In the genomic region with DNA sequence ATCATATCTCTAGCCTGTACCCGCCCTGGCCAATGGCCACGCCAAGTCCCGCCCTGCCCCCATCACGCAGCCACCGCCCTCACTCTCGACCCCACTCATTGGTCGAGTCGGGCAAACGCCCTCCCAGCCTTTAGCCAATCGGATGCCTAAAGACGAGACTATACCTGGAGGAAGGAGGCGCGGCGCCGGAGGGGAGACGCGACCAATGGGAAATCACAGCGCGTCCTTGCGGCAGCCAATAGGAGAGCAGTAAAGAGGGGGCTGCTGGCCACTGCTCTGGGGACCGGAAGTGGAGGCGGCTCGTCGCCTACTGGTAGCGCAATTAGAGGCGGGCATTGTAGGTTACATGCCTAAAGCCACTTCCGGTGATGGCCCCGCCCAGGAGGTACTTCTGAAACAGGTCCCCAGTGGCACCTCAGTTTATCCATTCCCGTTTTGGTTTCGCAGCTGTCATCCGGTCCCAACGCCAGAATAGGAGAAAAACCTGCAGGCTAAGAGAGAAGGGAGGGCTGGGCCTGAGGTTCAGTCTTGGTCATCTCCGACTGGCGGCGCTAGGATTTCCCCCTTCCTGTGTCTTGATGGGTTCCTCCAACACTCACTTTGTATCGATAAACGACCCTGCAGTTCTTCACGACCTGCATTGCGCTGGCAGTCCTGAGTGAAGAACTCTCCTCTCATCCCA, we compare ENCODE assay signal across 8 cellular contexts. TPM values are rescaled to one million over a fixed set of nuclear protein-coding genes. Genes with fewer than 3 reads are reported as not detected.
DNase-seq lines count a peak whose midpoint lies in the region; ATAC-seq and TF ChIP-seq lines count a peak whose summit lies in the region.

No MANE protein-coding gene starts in this region.

- no peaks in the 10 kb centered on the region for H3K9me3 ChIP-seq in mucosa of stomach (ENCODE audit: control insufficient read depth, low read length)

- H3K4me3 ChIP-seq in mucosa of stomach (ENCODE audit: low read length), result peak overlapping the region; percentile 83

- H3K27me3 ChIP-seq in mucosa of stomach (ENCODE audit: control insufficient read depth, insufficient read depth, low read length), result no peaks in the 10 kb centered on the region

- peak; percentile 78 for ATAC-seq in GM21737 (IDR thresholded peaks at IDR 0.05; ENCODE audit: unreplicated experiment)
- ATAC-seq in esophagus mucosa, result peak; percentile 93

- peaks cover 36% of the 10 kb centered on the region for H3K4me1 ChIP-seq in mucosa of stomach (ENCODE audit: control insufficient read depth, insufficient read depth, low read length)

- H3K9ac ChIP-seq in mucosa of stomach (ENCODE audit: low read length), result peak overlapping the region; percentile 87

- DNase-seq in DMS79 (lab: John Stamatoyannopoulos, UW) (peak; percentile 94), KG1 (lab: John Stamatoyannopoulos, UW) (peak; percentile 98)
- DNase-seq in activated T-cell treated with anti-CD3 and anti-CD28 coated beads, Interleukin-2, amount 50 U/mL, for 48 hours, result peak; percentile 99
- DNase-seq in stimulated activated CD8-positive, alpha-beta memory T cell treated with anti-CD3 and anti-CD28 coated beads, Interleukin-4, amount 100 ng/mL, for 48 hours, result peak; percentile 99

- no peaks in the 10 kb centered on the region for H3K36me3 ChIP-seq in mucosa of stomach (ENCODE audit: control insufficient read depth, insufficient read depth, low read length)

TF ChIP-seq in PFSK-1, 5 proteins besides CTCF, POLR2A, EP300 and RAD21:
- TF ChIP-seq FOXP2 (optimal IDR thresholded peaks at IDR 0.05; ENCODE audit: borderline replicate concordance, extremely low read depth, extremely low read length, insufficient read depth) (peak; percentile 34), SIN3A (IDR thresholded peaks at IDR 0.05; ENCODE audit: borderline replicate concordance, insufficient read depth, low read length) (peak; percentile 39; the same call in 1 of the 2 replicates), POLR2AphosphoS5 (IDR thresholded peaks at IDR 0.05; ENCODE audit: low read depth, low read length) (peak; percentile 47; the same call in 1 of the 2 replicates), TAF1 (IDR thresholded peaks at IDR 0.05; ENCODE audit: borderline replicate concordance, insufficient read depth, low read length) (peak; percentile 56; the same call in 1 of the 2 replicates)
- TF ChIP-seq, protein P1, sequence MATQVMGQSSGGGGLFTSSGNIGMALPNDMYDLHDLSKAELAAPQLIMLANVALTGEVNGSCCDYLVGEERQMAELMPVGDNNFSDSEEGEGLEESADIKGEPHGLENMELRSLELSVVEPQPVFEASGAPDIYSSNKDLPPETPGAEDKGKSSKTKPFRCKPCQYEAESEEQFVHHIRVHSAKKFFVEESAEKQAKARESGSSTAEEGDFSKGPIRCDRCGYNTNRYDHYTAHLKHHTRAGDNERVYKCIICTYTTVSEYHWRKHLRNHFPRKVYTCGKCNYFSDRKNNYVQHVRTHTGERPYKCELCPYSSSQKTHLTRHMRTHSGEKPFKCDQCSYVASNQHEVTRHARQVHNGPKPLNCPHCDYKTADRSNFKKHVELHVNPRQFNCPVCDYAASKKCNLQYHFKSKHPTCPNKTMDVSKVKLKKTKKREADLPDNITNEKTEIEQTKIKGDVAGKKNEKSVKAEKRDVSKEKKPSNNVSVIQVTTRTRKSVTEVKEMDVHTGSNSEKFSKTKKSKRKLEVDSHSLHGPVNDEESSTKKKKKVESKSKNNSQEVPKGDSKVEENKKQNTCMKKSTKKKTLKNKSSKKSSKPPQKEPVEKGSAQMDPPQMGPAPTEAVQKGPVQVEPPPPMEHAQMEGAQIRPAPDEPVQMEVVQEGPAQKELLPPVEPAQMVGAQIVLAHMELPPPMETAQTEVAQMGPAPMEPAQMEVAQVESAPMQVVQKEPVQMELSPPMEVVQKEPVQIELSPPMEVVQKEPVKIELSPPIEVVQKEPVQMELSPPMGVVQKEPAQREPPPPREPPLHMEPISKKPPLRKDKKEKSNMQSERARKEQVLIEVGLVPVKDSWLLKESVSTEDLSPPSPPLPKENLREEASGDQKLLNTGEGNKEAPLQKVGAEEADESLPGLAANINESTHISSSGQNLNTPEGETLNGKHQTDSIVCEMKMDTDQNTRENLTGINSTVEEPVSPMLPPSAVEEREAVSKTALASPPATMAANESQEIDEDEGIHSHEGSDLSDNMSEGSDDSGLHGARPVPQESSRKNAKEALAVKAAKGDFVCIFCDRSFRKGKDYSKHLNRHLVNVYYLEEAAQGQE (IDR thresholded peaks at IDR 0.05; ENCODE audit: insufficient read depth in 1 of 2, low read depth in 2 of 2, low read length in 2 of 2), result no peak
TF ChIP-seq in PFSK-1: peak in this region for 4.

RNA-seq across cellular contexts. Expression of a gene that starts 3.6 kb away (rescaled TPM):
- polyA plus RNA-seq in PFSK-1 (2012; ENCODE audit: insufficient read length, low read depth), result 19.3 TPM
- 32.3 TPM for total RNA-seq in esophagus mucosa

RNA-seq across cellular contexts. Expression of a gene that starts 29.9 kb away (rescaled TPM):
- polyA plus RNA-seq in PFSK-1 (2012; ENCODE audit: insufficient read length, low read depth), result not detected
- not detected for total RNA-seq in esophagus mucosa

Comparison
In these comparisons a context has a peak if more than half of its experiments do, and no peak if none do; other contexts are left out.
1. Peak in every context shown above with its lines: DNase-seq, ATAC-seq and H3K4me3 ChIP-seq.